1 cellular context compared by ENCODE assay signal in the genomic region with DNA sequence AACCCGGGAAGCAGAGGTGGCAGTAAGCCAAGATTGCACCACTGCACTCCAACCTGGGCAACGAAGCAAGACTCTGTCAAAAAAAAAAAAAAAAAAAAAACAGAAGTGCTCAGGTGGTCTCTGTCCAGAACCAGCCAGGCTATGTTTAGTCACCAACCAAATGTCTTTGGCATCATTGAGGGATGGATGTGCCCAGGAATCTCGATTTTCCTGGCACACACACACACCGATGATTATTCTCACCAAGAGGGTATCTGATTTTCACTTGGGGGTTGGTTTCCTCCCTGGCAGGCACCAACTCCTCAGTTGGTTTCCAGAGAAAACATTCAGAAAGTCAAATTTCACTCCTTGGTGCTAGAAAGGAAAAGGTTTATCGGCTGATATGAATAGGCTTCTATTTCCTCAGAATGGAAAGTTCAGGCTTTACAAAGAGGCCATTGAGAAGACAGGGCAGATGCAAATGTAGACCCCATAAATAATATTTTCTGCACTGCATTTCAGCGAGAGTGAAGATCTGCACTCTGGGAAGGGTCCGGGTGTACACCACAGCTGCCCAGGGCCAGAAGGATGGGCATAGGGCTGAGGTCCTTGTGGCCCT.
TF ChIP-seq lines count a peak whose summit lies in the region.

No MANE protein-coding gene starts in this region.

TF ChIP-seq in HepG2, 621 proteins besides CTCF, POLR2A, EP300 and RAD21 (continued from another document):
- TF ChIP-seq HNF1B (CRISPR knock-in tag; IDR thresholded peaks at IDR 0.05), result no peak
- TF ChIP-seq SP4 (CRISPR knock-in tag; IDR thresholded peaks at IDR 0.05), result no peak
- no peak for TF ChIP-seq ZNF329 (CRISPR knock-in tag; IDR thresholded peaks at IDR 0.05; ENCODE audit: low read depth)
TF ChIP-seq in HepG2: peak in this region for 0.
